1 cellular context compared by ENCODE assay signal in genomic region chr1:63833346-63834065, GRCh38.
TF ChIP-seq lines count a peak whose summit lies in the region.

No MANE protein-coding gene starts in this region.

TF ChIP-seq in GM23338, 12 proteins besides CTCF, POLR2A, EP300 and RAD21:
- TF ChIP-seq JUNB (IDR thresholded peaks at IDR 0.05; ENCODE audit: unreplicated experiment) (no peak), NANOG (IDR thresholded peaks at IDR 0.05; ENCODE audit: borderline replicate concordance) (no peak)
